ENCODE assay signal across 10 cellular contexts in the genomic region with DNA sequence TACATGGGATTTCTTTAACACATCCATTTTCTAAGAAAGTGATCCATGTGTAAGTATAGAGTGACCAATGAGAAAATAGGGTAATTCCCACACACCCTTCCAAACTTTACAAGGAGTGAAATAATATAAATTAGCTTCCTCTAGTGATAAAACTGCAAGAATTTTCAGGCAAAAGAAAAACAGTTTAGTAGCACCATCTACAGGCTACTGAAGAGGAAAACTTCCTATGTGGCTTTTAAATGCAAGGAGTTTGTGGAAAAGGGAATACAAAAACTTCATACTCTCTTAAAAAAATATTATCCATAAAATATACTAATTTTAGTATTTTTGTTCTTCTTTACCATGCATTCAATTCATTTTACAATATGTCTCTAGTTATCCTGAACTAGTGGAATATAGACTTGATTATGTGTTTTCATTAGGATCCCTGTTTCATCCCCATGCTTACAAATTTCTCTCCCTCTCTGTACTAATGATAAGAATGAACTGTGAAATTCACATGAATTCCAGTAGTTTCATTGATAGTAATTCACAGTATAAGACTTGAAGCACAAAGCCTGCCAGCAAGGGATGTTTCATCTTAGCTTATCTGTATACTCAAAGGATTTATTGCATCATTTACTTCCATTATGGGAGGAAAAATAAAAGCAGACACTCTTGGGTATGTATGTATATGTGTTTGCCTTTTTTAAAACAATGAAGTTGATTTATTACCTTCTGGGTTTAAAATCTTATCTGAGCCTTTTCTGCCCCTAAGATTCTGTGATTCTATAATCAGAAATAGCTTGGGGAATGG.
DNase-seq lines count a peak whose midpoint lies in the region; ATAC-seq and TF ChIP-seq lines count a peak whose summit lies in the region.
"Had no signal": no experiment of that assay in that cellular context is flagged by ENCODE, and none has a peak within 500 bp of the region (broad histone marks: within the 10 kb centered on the region; RNA-seq: fewer than 3 reads in every experiment).

No MANE protein-coding gene starts in this region.

- H3K27me3 ChIP-seq in cardiac muscle cell (no peaks in the 10 kb centered on the region), right cardiac atrium (ENCODE audit: control insufficient read depth, insufficient read depth) (no peaks in the 10 kb centered on the region)

- no peaks in the 10 kb centered on the region for H3K9me3 ChIP-seq in cardiac muscle cell (ENCODE audit: low read depth)
- H3K9me3 ChIP-seq in right cardiac atrium (ENCODE audit: control insufficient read depth, low read length), result no peaks in the 10 kb centered on the region

- H3K36me3 Mint-ChIP-seq in type B pancreatic cell, result no peaks in the 10 kb centered on the region

- intact Hi-C loops in right cardiac atrium (cut with DNase I), result loop anchor here in 2 of 4 donors (5.0 to 10.0 kb wide), 3 partner anchors 114 to 656 kb away; no protein-coding TSS in a partner anchor

- no peak overlapping the region for H3K4me3 Mint-ChIP-seq in type B pancreatic cell

- H3K27ac Mint-ChIP-seq in type B pancreatic cell, result no peak overlapping the region

- no peak overlapping the region for H3K4me3 ChIP-seq in cardiac muscle cell
- no peak overlapping the region for H3K4me3 ChIP-seq in right cardiac atrium (ENCODE audit: low read length)

- no peaks in the 10 kb centered on the region for H3K27me3 Mint-ChIP-seq in type B pancreatic cell

- peaks cover 18% of the 10 kb centered on the region for H3K4me1 ChIP-seq in cardiac muscle cell (ENCODE audit: low read depth)
- H3K4me1 ChIP-seq in right cardiac atrium (ENCODE audit: control insufficient read depth, insufficient read depth, low read length), result no peaks in the 10 kb centered on the region

- no peaks in the 10 kb centered on the region for H3K36me3 ChIP-seq in cardiac muscle cell

- ATAC-seq in right cardiac atrium (no peak), HG02852 (IDR thresholded peaks at IDR 0.05; ENCODE audit: unreplicated experiment) (no peak)

- H3K9me3 Mint-ChIP-seq in type B pancreatic cell, result no peaks in the 10 kb centered on the region

- DNase-seq in cardiac muscle cell (ENCODE audit: low read depth in 1 of 2, low spot score in 1 of 2) (peak; percentile 43 to 70), right cardiac atrium (no peak), RKO (ENCODE audit: low spot score) (peak; percentile 31), globus pallidus (ENCODE audit: low spot score) (peak; percentile 29), type B pancreatic cell (ENCODE audit: extremely low spot score, unreplicated experiment) (no peak), NCI-H446 treated with DMSO at 0.1 percent for 48 hours (lab: John Stamatoyannopoulos, UW) (no peak)
- DNase-seq in activated CD4-positive, CD25-positive, alpha-beta regulatory T cell treated with anti-CD3 and anti-CD28 coated beads, Interleukin-2, amount 50 U/mL, for 72 hours, result no peak
- DNase-seq: SIG-M5, substantia nigra had no signal

- peaks cover 27% of the 10 kb centered on the region for H3K4me1 Mint-ChIP-seq in type B pancreatic cell (ENCODE audit: unreplicated experiment)

- H3K27ac ChIP-seq in cardiac muscle cell (no peak overlapping the region), right cardiac atrium (ENCODE audit: low read length) (no peak overlapping the region)

- peak; percentile 46 for TF ChIP-seq CTCF in cardiac muscle cell (IDR thresholded peaks at IDR 0.05; ENCODE audit: low read depth, low read length)
- TF ChIP-seq CTCF in type B pancreatic cell (conservative IDR thresholded peaks at IDR 0.05), result peak; percentile 70

Comparison
In these comparisons a context has a peak if more than half of its experiments do, and no peak if none do; other contexts are left out.
1. DNase-seq: peak in cardiac muscle cell (2 of 2), RKO (single experiment) and globus pallidus (single experiment); none in right cardiac atrium (0 of 3), type B pancreatic cell (single experiment), NCI-H446 treated with DMSO at 0.1 percent for 48 hours (single experiment) and activated CD4-positive, CD25-positive, alpha-beta regulatory T cell treated with anti-CD3 and anti-CD28 coated beads, Interleukin-2, amount 50 U/mL, for 72 hours (single experiment).